8 cellular contexts compared by ENCODE assay signal in genomic region chrX:134807039-134807729, GRCh38. TPM values are rescaled to one million over a fixed set of nuclear protein-coding genes. Genes with fewer than 3 reads are reported as not detected.
A peak's percentile ranks its signal among the peaks of the same experiment; 100 is the strongest.
DNase-seq lines count a peak whose midpoint lies in the region; ATAC-seq and TF ChIP-seq lines count a peak whose summit lies in the region.

No MANE protein-coding gene starts in this region.

- H3K27me3 Mint-ChIP-seq in GM23338 (ENCODE audit: insufficient read depth, low read depth, poor library complexity) = peaks cover 1% of the 10 kb centered on the region
- peaks cover 0 to 2% (median 0%) of the 10 kb centered on the region in 5 donors for H3K27me3 Mint-ChIP-seq in naive thymus-derived CD4-positive, alpha-beta T cell
- no peaks in the 10 kb centered on the region for H3K27me3 Mint-ChIP-seq in stimulated activated memory B cell treated with anti-CD40 and anti-IgM and Interleukin-4, amounts not matched to agents 10 μg/mL and 1 μg/mL and 100 μg/mL, for 72 hours

- H3K27ac Mint-ChIP-seq in GM23338 = peak overlapping the region; percentile 90
- H3K27ac Mint-ChIP-seq in naive thymus-derived CD4-positive, alpha-beta T cell = peak overlapping the region; percentile 87 to 100 (median 97)
- peak overlapping the region; percentile 87 for H3K27ac Mint-ChIP-seq in stimulated activated memory B cell treated with anti-CD40 and anti-IgM and Interleukin-4, amounts not matched to agents 10 μg/mL and 1 μg/mL and 100 μg/mL, for 72 hours

- H4K20me1 ChIP-seq in GM23338 (replicated peaks; ENCODE audit: insufficient read depth) (no peaks in the 10 kb centered on the region), fibroblast of lung (ENCODE audit: control insufficient read depth, extremely low read depth, insufficient read depth, low read length) (no peaks in the 10 kb centered on the region)

- H3K4me2 ChIP-seq in GM23338 (peak overlapping the region; percentile 83), fibroblast of lung (ENCODE audit: extremely low read depth, insufficient read depth, low read length) (peak overlapping the region; percentile 85)

- H3K36me3 Mint-ChIP-seq in GM23338 (ENCODE audit: low read depth) = no peaks in the 10 kb centered on the region
- H3K36me3 Mint-ChIP-seq in naive thymus-derived CD4-positive, alpha-beta T cell = peaks cover 0 to 2% (median 0%) of the 10 kb centered on the region in 5 donors
- no peaks in the 10 kb centered on the region for H3K36me3 Mint-ChIP-seq in stimulated activated memory B cell treated with anti-CD40 and anti-IgM and Interleukin-4, amounts not matched to agents 10 μg/mL and 1 μg/mL and 100 μg/mL, for 72 hours

- POLR2A ChIA-PET in naive thymus-derived CD4-positive, alpha-beta T cell (lab: Charles Lee) = interaction anchor here (0.8 kb wide), 1 partner anchor 69 kb away, joined by 3 read pairs; no protein-coding TSS in a partner anchor

- H3K27ac ChIP-seq in GM23338 (ENCODE audit: low read depth) (0 out of 2 replicates have a peak overlapping the region, but pooled peaks have one; percentile 79), fibroblast of lung (ENCODE audit: insufficient read depth, low read length) (peak overlapping the region; percentile 90)
- peak overlapping the region; percentile 94 for H3K27ac ChIP-seq in naive thymus-derived CD4-positive, alpha-beta T cell (ENCODE audit: low read depth, low read length)

- H2AFZ ChIP-seq in GM23338 (peak overlapping the region; percentile 78), fibroblast of lung (ENCODE audit: low read length) (peak overlapping the region; percentile 80)

- H3K4me1 ChIP-seq in GM23338 (ENCODE audit: insufficient read depth) = peaks cover 19% of the 10 kb centered on the region
- H3K4me1 ChIP-seq in fibroblast of lung (ENCODE audit: control insufficient read depth, extremely low read depth, insufficient read depth, low read length) = no peaks in the 10 kb centered on the region
- H3K4me1 ChIP-seq in naive thymus-derived CD4-positive, alpha-beta T cell (ENCODE audit: control insufficient read depth in 2 of 2, insufficient read depth in 2 of 2, low read length in 2 of 2) = peaks cover 4% of the 10 kb centered on the region in 2 donors

- no peak for TF ChIP-seq CTCF in GM23338 (conservative IDR thresholded peaks at IDR 0.05; ENCODE audit: low read depth in 2 of 2)
- no peak for TF ChIP-seq CTCF in fibroblast of lung (conservative IDR thresholded peaks at IDR 0.05 in 1 of 2, IDR thresholded peaks at IDR 0.05 in 1 of 2; ENCODE audit: low read depth in 1 of 2, low read length in 2 of 2)

- no peaks in the 10 kb centered on the region for H3K9me2 ChIP-seq in GM23338 (ENCODE audit: insufficient read depth)

- no peaks in the 10 kb centered on the region for H3K27me3 ChIP-seq in GM23338 (ENCODE audit: insufficient read depth)
- H3K27me3 ChIP-seq in fibroblast of lung (ENCODE audit: control insufficient read depth, insufficient read depth, low read length) = no peaks in the 10 kb centered on the region
- H3K27me3 ChIP-seq in naive thymus-derived CD4-positive, alpha-beta T cell (ENCODE audit: control insufficient read depth in 2 of 2, insufficient read depth in 2 of 2, low read length in 2 of 2) = no peaks in the 10 kb centered on the region

- CTCF ChIA-PET in naive thymus-derived CD4-positive, alpha-beta T cell (lab: Charles Lee) = no interaction called here

- H3K9ac ChIP-seq in fibroblast of lung (ENCODE audit: insufficient read depth, low read length) = peak overlapping the region; percentile 69

- H3K4me1 Mint-ChIP-seq in GM23338 = peaks cover 29% of the 10 kb centered on the region
- peaks cover 8 to 39% (median 27%) of the 10 kb centered on the region in 7 donors for H3K4me1 Mint-ChIP-seq in naive thymus-derived CD4-positive, alpha-beta T cell
- peaks cover 17% of the 10 kb centered on the region for H3K4me1 Mint-ChIP-seq in stimulated activated memory B cell treated with anti-CD40 and anti-IgM and Interleukin-4, amounts not matched to agents 10 μg/mL and 1 μg/mL and 100 μg/mL, for 72 hours

- no peaks in the 10 kb centered on the region for H3F3A ChIP-seq in GM23338 (replicated peaks; ENCODE audit: low read depth)

- H3K9me3 Mint-ChIP-seq in GM23338 = no peaks in the 10 kb centered on the region
- no peaks in the 10 kb centered on the region for H3K9me3 Mint-ChIP-seq in naive thymus-derived CD4-positive, alpha-beta T cell
- H3K9me3 Mint-ChIP-seq in stimulated activated memory B cell treated with anti-CD40 and anti-IgM and Interleukin-4, amounts not matched to agents 10 μg/mL and 1 μg/mL and 100 μg/mL, for 72 hours = no peaks in the 10 kb centered on the region

- peak; percentile 82 for ATAC-seq in GM23338
- peak; percentile 93 for ATAC-seq in naive thymus-derived CD4-positive, alpha-beta T cell
- ATAC-seq in stimulated activated memory B cell treated with anti-CD40 and anti-IgM and Interleukin-4, amounts not matched to agents 10 μg/mL and 1 μg/mL and 100 μg/mL, for 72 hours = peak; percentile 97

- intact Hi-C loops in naive thymus-derived CD4-positive, alpha-beta T cell (cut with micrococcal nuclease) = loop anchor here (2.0 to 10.0 kb wide), 7 partner anchors 198 to 1968 kb away; partner anchors contain the start of genes HPRT1 (in 1 of the 2), INTS6L (in 1 of the 2) and MMGT1 (in 1 of the 2)

- no peaks in the 10 kb centered on the region for H3K79me2 ChIP-seq in GM23338 (replicated peaks; ENCODE audit: insufficient read depth)
- H3K79me2 ChIP-seq in fibroblast of lung (ENCODE audit: control insufficient read depth, insufficient read depth, low read length) = no peaks in the 10 kb centered on the region

- H3K4me3 Mint-ChIP-seq in GM23338 = peak overlapping the region; percentile 95
- peak overlapping the region; percentile 89 to 99 (median 95) for H3K4me3 Mint-ChIP-seq in naive thymus-derived CD4-positive, alpha-beta T cell
- peak overlapping the region; percentile 95 for H3K4me3 Mint-ChIP-seq in stimulated activated memory B cell treated with anti-CD40 and anti-IgM and Interleukin-4, amounts not matched to agents 10 μg/mL and 1 μg/mL and 100 μg/mL, for 72 hours

- peak overlapping the region; percentile 73 for H3K4me3 ChIP-seq in GM23338
- H3K4me3 ChIP-seq in fibroblast of lung (replicated peaks in 1 of 4; ENCODE audit: control extremely low read depth in 1 of 4, insufficient read depth in 1 of 4, low read depth in 3 of 4, low read length in 4 of 4) = peak overlapping the region; percentile 71 to 93 (median 78)
- peak overlapping the region; percentile 79 for H3K4me3 ChIP-seq in naive thymus-derived CD4-positive, alpha-beta T cell (ENCODE audit: low read length)

- H3K36me3 ChIP-seq in GM23338 (ENCODE audit: insufficient read depth) (no peaks in the 10 kb centered on the region), fibroblast of lung (ENCODE audit: control insufficient read depth, insufficient read depth, low read length) (no peaks in the 10 kb centered on the region)
- H3K36me3 ChIP-seq in naive thymus-derived CD4-positive, alpha-beta T cell (ENCODE audit: control insufficient read depth in 2 of 3, insufficient read depth in 3 of 3, low read length in 3 of 3) = no peaks in the 10 kb centered on the region

- H3K9me3 ChIP-seq in fibroblast of lung (ENCODE audit: control insufficient read depth, insufficient read depth, low read depth, low read length) = no peaks in the 10 kb centered on the region
- no peaks in the 10 kb centered on the region for H3K9me3 ChIP-seq in naive thymus-derived CD4-positive, alpha-beta T cell (ENCODE audit: control insufficient read depth in 2 of 3, low read length in 3 of 3)

- DNase-seq in Daoy (ENCODE audit: low read depth) (peak; percentile 90), GM23338 (ENCODE audit: low spot score) (peak; percentile 96), Kasumi-1 (lab: John Stamatoyannopoulos, UW) (peak; percentile 88 to 91), RPMI7951 (ENCODE audit: low read depth) (peak; percentile 88), fibroblast of lung (ENCODE audit: low read depth in 2 of 2) (peak; percentile 89 to 93)
- peak; percentile 62 to 72 for DNase-seq in activated T-helper 1 cell treated with anti-CD3 and anti-CD28 coated beads, Interleukin-2, amount 50 U/mL, for 16 hours (ENCODE audit: low read depth in 1 of 2, low spot score in 1 of 2)
- peak; percentile 56 to 91 (median 85) for DNase-seq in naive thymus-derived CD4-positive, alpha-beta T cell

TF ChIP-seq in GM23338, 12 proteins besides CTCF, POLR2A, EP300 and RAD21 (continues in another document):
- TF ChIP-seq REST (IDR thresholded peaks at IDR 0.05; ENCODE audit: unreplicated experiment) (no peak), CREB1 (CRISPR knock-in tag; IDR thresholded peaks at IDR 0.05; ENCODE audit: low read depth) (peak; percentile 96)

RNA-seq across cellular contexts. Expression of gene PABIR2, which starts 10.2 kb away (rescaled TPM):
- 4.6 and 4.7 TPM in 2 replicates for total RNA-seq in Daoy (2014; rRNA removed; shearing (Covaris generic))
- total RNA-seq in GM23338 (2014; rRNA removed; shearing (Covaris generic)) = 25.7 and 37.7 TPM in 2 replicates
- 15.2 and 16.2 TPM in 2 replicates for polyA plus RNA-seq in GM23338 (2016; fragmentation: Nextera tagmentation; extraction: Ambion mirVana)
- 7.4 and 10.3 TPM in 2 replicates for total RNA-seq in RPMI7951 (2014; rRNA removed; shearing (Covaris generic))
- total RNA-seq in fibroblast of lung = 9.0 and 16.8 TPM in 2 replicates
- polyA plus RNA-seq in fibroblast of lung = 18.8 and 27.2 TPM in 2 replicates
- 12.6 and 23.8 TPM in 2 replicates for polyA plus RNA-seq in fibroblast of lung (2012)
- polyA minus RNA-seq in fibroblast of lung (ENCODE audit: low replicate concordance) = 5.2 and 51.1 TPM in 2 replicates
- total RNA-seq in naive thymus-derived CD4-positive, alpha-beta T cell = 10 to 100 TPM; 33.3 to 46.7 (median 38.9) TPM
- polyA plus RNA-seq in naive thymus-derived CD4-positive, alpha-beta T cell = 1 to 10 TPM; 5.1 to 5.9 TPM

Comparison
In these comparisons a context has a peak if more than half of its experiments do, and no peak if none do; other contexts are left out.
1. Peak in every context shown above with its lines: DNase-seq, ATAC-seq, H3K4me3 ChIP-seq and H3K27ac ChIP-seq.